ENCODE assay signal across 24 cellular contexts in genomic region chrX:70449457-70449966, GRCh38. TPM values are rescaled to one million over a fixed set of nuclear protein-coding genes. Genes with fewer than 3 reads are reported as not detected.
DNase-seq lines count a peak whose midpoint lies in the region; TF ChIP-seq lines count a peak whose summit lies in the region.
"Had no signal": no experiment of that assay in that cellular context is flagged by ENCODE, and none has a peak within 500 bp of the region (broad histone marks: within the 10 kb centered on the region; RNA-seq: fewer than 3 reads in every experiment).

No MANE protein-coding gene starts in this region.

- DNase-seq in neuronal stem cell (ENCODE audit: low spot score) (no peak), NCI-H1105 treated with DMSO at 0.1 percent for 48 hours (lab: John Stamatoyannopoulos, UW) (no peak)
- DNase-seq in stimulated activated CD4-positive, alpha-beta T cell treated with anti-CD3 and anti-CD28 coated beads, Interleukin-2, amount 100 ng/mL, for 48 hours: no peak
- no peak for DNase-seq in activated effector memory CD4-positive, alpha-beta T cell treated with anti-CD3 and anti-CD28 coated beads, Interleukin-2, amount 50 U/mL, for 16 hours
- DNase-seq: 8988T; ACHN; BE2C; C1 segment of cervical spinal cord; CD4-positive, alpha-beta memory T cell; CD4-positive, CD25-positive, alpha-beta regulatory T cell; CD8-positive, alpha-beta memory T cell; COR-L47; DMS 273 treated with DMSO at 0.1 percent for 48 hours; DMS153; DMS53; DMS79; DND-41; EL; GDM1 had no signal

- no peak overlapping the region for H4K91ac ChIP-seq in neuronal stem cell (ENCODE audit: low read depth, low read length, poor library complexity)

- POLR2A ChIA-PET in HEK293 (lab: Yijun Ruan, JAX): no interaction called here

- H3K4me1 ChIP-seq in HEK293 (ENCODE audit: control insufficient read depth, insufficient read depth, low read length) (no peaks in the 10 kb centered on the region; the same call in 1 of the 2 replicates), neuronal stem cell (ENCODE audit: control insufficient read depth in 2 of 2, insufficient read depth in 1 of 2, low read depth in 1 of 2, low read length in 2 of 2) (peaks cover 0 to 2% of the 10 kb centered on the region in 2 donors)
- H3K4me1 ChIP-seq: BE2C had no signal

- no peak overlapping the region for H2AFZ ChIP-seq in neuronal stem cell (ENCODE audit: low read length)

- H2BK120ac ChIP-seq in neuronal stem cell (ENCODE audit: low read depth, low read length): no peak overlapping the region

- H2AK5ac ChIP-seq in neuronal stem cell (ENCODE audit: low read depth, low read length): no peak overlapping the region

- H3K79me1 ChIP-seq in neuronal stem cell (ENCODE audit: low read depth, low read length): no peaks in the 10 kb centered on the region

- H3K9ac ChIP-seq in neuronal stem cell (ENCODE audit: low read depth, low read length, poor library complexity): peak overlapping the region; percentile 21
- H3K9ac ChIP-seq: BLaER1 had no signal

- CTCF ChIA-PET in HEK293 (lab: Yijun Ruan, JAX): interaction anchor here (7.8 kb wide), 1 partner anchor 104 kb away, joined by 48 read pairs; no protein-coding TSS in a partner anchor

- H3K23ac ChIP-seq in neuronal stem cell (ENCODE audit: low read depth, low read length, poor library complexity): no peak overlapping the region

- H3K36me3 ChIP-seq in HEK293 (ENCODE audit: control insufficient read depth in 2 of 2, insufficient read depth in 1 of 2, low read length in 2 of 2): no peaks in the 10 kb centered on the region
- no peaks in the 10 kb centered on the region for H3K36me3 ChIP-seq in neuronal stem cell (replicated peaks in 1 of 2; ENCODE audit: control insufficient read depth in 2 of 2, insufficient read depth in 2 of 2, low read length in 2 of 2)
- H3K36me3 ChIP-seq: BE2C, BLaER1 had no signal

- no CpG with 5 or more reads among the region's 14 CpGs for WGBS in neuronal stem cell (ENCODE audit: extremely low coverage in 2 of 2, insufficient read length in 2 of 2, insufficient replicate concordance in 1 of 2), 2 donors

- TF ChIP-seq CTCF in HEK293 (tag by site-specific recombination; IDR thresholded peaks at IDR 0.05): no peak

- H2BK12ac ChIP-seq in neuronal stem cell (ENCODE audit: low read length): no peak overlapping the region

- H3K9me3 ChIP-seq in HEK293 (ENCODE audit: control insufficient read depth, insufficient read depth, low read depth, low read length) (no peaks in the 10 kb centered on the region), neuronal stem cell (replicated peaks in 1 of 2; ENCODE audit: control insufficient read depth in 2 of 2, insufficient read depth in 1 of 2, low read depth in 1 of 2, low read length in 2 of 2) (no peaks in the 10 kb centered on the region)
- H3K9me3 ChIP-seq: BE2C, BLaER1 had no signal

- H4K8ac ChIP-seq in neuronal stem cell (ENCODE audit: low read depth, low read length): no peak overlapping the region

- no peak overlapping the region for H3K4me2 ChIP-seq in neuronal stem cell (ENCODE audit: insufficient read depth, low read length, poor library complexity, severe bottlenecking)
- H3K4me2 ChIP-seq: BLaER1 had no signal

- H2BK5ac ChIP-seq in neuronal stem cell (ENCODE audit: low read length): no peak overlapping the region

- no peak overlapping the region for H3K18ac ChIP-seq in neuronal stem cell (ENCODE audit: low read length)

- peaks cover 0 to 29% (median 12%) of the 10 kb centered on the region in 3 experiments for H3K27me3 ChIP-seq in neuronal stem cell (ENCODE audit: control insufficient read depth in 3 of 3, insufficient read depth in 3 of 3, low read depth in 1 of 3, low read length in 3 of 3)

- H2BK15ac ChIP-seq in neuronal stem cell (ENCODE audit: low read length): no peak overlapping the region

- H3K27ac ChIP-seq in HEK293 (ENCODE audit: extremely low read depth, low read depth, low read length) (no peak overlapping the region), neuronal stem cell (replicated peaks; ENCODE audit: low read length) (no peak overlapping the region)
- H3K27ac ChIP-seq: BLaER1 had no signal

- no peak overlapping the region for H3K14ac ChIP-seq in neuronal stem cell (ENCODE audit: low read length)

- H3K4me3 ChIP-seq in HEK293 (ENCODE audit: low read depth, low read length) (no peak overlapping the region), neuronal stem cell (ENCODE audit: low read length in 2 of 2) (no peak overlapping the region)
- H3K4me3 ChIP-seq: BLaER1, GM12878 had no signal

- H3K4ac ChIP-seq in neuronal stem cell (ENCODE audit: low read length): no peak overlapping the region

TF ChIP-seq in HEK293, 187 proteins besides CTCF, POLR2A, EP300 and RAD21:
- TF ChIP-seq ZNF707 (tag by site-specific recombination; IDR thresholded peaks at IDR 0.05): no peak
- TF ChIP-seq EGR2 (tag by site-specific recombination; IDR thresholded peaks at IDR 0.05; ENCODE audit: low read depth): peak; percentile 82
- no peak for TF ChIP-seq ZNF785 (tag by site-specific recombination; IDR thresholded peaks at IDR 0.05)
- no peak for TF ChIP-seq ZBTB48 (tag by site-specific recombination; IDR thresholded peaks at IDR 0.05)
- TF ChIP-seq ZNF558 (tag by site-specific recombination; IDR thresholded peaks at IDR 0.05): no peak
- no peak for TF ChIP-seq GLI2 (tag by site-specific recombination; IDR thresholded peaks at IDR 0.05; ENCODE audit: borderline replicate concordance, low read depth)
- TF ChIP-seq ZFHX2 (tag by site-specific recombination; conservative IDR thresholded peaks at IDR 0.05): peak; percentile 67
- TF ChIP-seq ZNF561 (tag by site-specific recombination; IDR thresholded peaks at IDR 0.05; ENCODE audit: borderline replicate concordance): no peak

RNA-seq across cellular contexts. Expression of gene DLG3, which starts 4.9 kb away (rescaled TPM):
- 55.1 TPM for polyA plus RNA-seq in neuronal stem cell (2013, experiment 1 of 2)
- 55.1 TPM for polyA plus RNA-seq in neuronal stem cell (2013, experiment 2 of 2)

RNA-seq across cellular contexts. Expression of gene GDPD2, which starts 26.4 kb away (rescaled TPM):
- polyA plus RNA-seq in neuronal stem cell (2013, experiment 1 of 2): 3.0 TPM
- polyA plus RNA-seq in neuronal stem cell (2013, experiment 2 of 2): 3.1 TPM
- polyA plus RNA-seq: AG04450; CD14-positive monocyte; CD4-positive, alpha-beta memory T cell; CD4-positive, CD25-positive, alpha-beta regulatory T cell; CD8-positive, alpha-beta memory T cell had no signal
